28 cellular contexts compared by ENCODE assay signal in the genomic region with DNA sequence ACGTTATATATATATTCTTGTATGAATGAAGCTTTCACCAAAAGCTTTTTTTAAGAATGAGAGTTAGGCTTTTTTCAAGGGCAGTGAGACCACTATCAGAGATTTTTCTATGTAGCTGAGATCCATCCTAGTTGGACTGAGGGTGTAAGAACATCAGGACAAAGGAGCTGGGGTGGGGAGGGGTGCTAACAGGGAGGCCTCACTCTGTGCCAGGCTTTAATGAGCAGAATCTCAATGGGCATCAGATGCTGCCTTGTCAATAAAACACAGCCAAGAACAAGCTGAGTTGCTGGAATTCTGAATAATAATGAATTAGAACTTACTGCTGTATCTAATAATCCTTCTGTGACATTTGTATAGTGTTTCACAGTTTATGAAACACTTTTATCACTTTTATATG. TPM values are rescaled to one million over a fixed set of nuclear protein-coding genes. Genes with fewer than 3 reads are reported as not detected.
DNase-seq lines count a peak whose midpoint lies in the region; ATAC-seq, FAIRE-seq and TF ChIP-seq lines count a peak whose summit lies in the region.
"Had no signal": no experiment of that assay in that cellular context is flagged by ENCODE, and none has a peak within 500 bp of the region (broad histone marks: within the 10 kb centered on the region; RNA-seq: fewer than 3 reads in every experiment).

No MANE protein-coding gene starts in this region.

- H3K27ac ChIP-seq in endodermal cell (ENCODE audit: low read depth, low read length) (peak overlapping the region; percentile 68), prostate gland (peak overlapping the region; percentile 40 to 78), body of pancreas (peak overlapping the region in 2 of 4 donors; percentile 7 to 26), A673 (ENCODE audit: low read depth, low read length, poor library complexity, severe bottlenecking) (no peak overlapping the region)
- H3K27ac ChIP-seq: GM23248, right atrium auricular region, spleen, WERI-Rb-1 had no signal

- no peak overlapping the region for H3K9ac ChIP-seq in endodermal cell (ENCODE audit: extremely low read depth, low read length, poor library complexity, severe bottlenecking)
- H3K9ac ChIP-seq: GM23248 had no signal

- H3K9me3 ChIP-seq in Caco-2 (peaks cover 5% of the 10 kb centered on the region), endodermal cell (ENCODE audit: control insufficient read depth, low read length) (peaks cover 13% of the 10 kb centered on the region), prostate gland (no peaks in the 10 kb centered on the region), body of pancreas (no peaks in the 10 kb centered on the region), A673 (ENCODE audit: low read depth, low read length, poor library complexity, severe bottlenecking) (no peaks in the 10 kb centered on the region)
- H3K9me3 ChIP-seq: right atrium auricular region had no signal

- H3K4me3 ChIP-seq in Caco-2 (ENCODE audit: low read depth, low read length) (no peak overlapping the region), endodermal cell (ENCODE audit: low read length) (no peak overlapping the region), prostate gland (no peak overlapping the region), body of pancreas (no peak overlapping the region), A673 (ENCODE audit: low read depth, low read length, poor library complexity, severe bottlenecking) (no peak overlapping the region)
- H3K4me3 ChIP-seq: GM23248, K562, right atrium auricular region, spleen had no signal

- no CpG with 5 or more reads among the region's 1 CpG for WGBS in endodermal cell (ENCODE audit: insufficient coverage in 1 of 2, insufficient read length in 1 of 2), 2 experiments
- WGBS in prostate gland, result 41% methylated on average over 1 of the region's 1 CpG
- WGBS in body of pancreas, 2 donors, result 84% methylated on average over 1 of the region's 1 CpG

- H3K27ac Mint-ChIP-seq in Caco-2 (ENCODE audit: unreplicated experiment) (peak overlapping the region; percentile 98), endodermal cell (no peak overlapping the region)
- H3K27ac Mint-ChIP-seq: activated naive CD4-positive, alpha-beta T cell treated with anti-CD3 and anti-CD28 coated beads, Interleukin-2, amount 50 U/mL, for 24 hours; activated T-helper 1 cell treated with anti-CD3 and anti-CD28 coated beads, Interleukin-12 subunit alpha, Interleukin-12 subunit beta, Interleukin-2, Interleukin-4 antibody, amounts not matched to agents 30 ng/mL and 10 ng/mL and 1 ng/mL, durations not matched to agents 14 hours and 24 hours and 36 hours had no signal

- ATAC-seq in body of pancreas, result no peak
- ATAC-seq: K562; left cardiac atrium; naive thymus-derived CD4-positive, alpha-beta T cell; stimulated activated naive B cell treated with anti-CD40 and anti-IgM and Interleukin-4, amounts not matched to agents 10 μg/mL and 1 μg/mL and 100 μg/mL, for 72 hours had no signal

- H3K4me1 ChIP-seq in Caco-2 (peaks cover 41% of the 10 kb centered on the region), endodermal cell (ENCODE audit: control insufficient read depth, insufficient read depth, low read length) (peaks cover 13% of the 10 kb centered on the region), prostate gland (replicated peaks) (peaks cover 9% of the 10 kb centered on the region), body of pancreas (peaks cover 42% of the 10 kb centered on the region), A673 (ENCODE audit: insufficient read depth, low read length, poor library complexity, severe bottlenecking) (peaks cover 8% of the 10 kb centered on the region)
- H3K4me1 ChIP-seq: right atrium auricular region had no signal

- no peaks in the 10 kb centered on the region for H3K27me3 ChIP-seq in Caco-2 (replicated peaks; ENCODE audit: control insufficient read depth, insufficient read depth, low read length)
- H3K27me3 ChIP-seq in endodermal cell (ENCODE audit: control insufficient read depth, insufficient read depth, low read length, poor library complexity, severe bottlenecking), result no peaks in the 10 kb centered on the region
- H3K27me3 ChIP-seq in prostate gland (replicated peaks; ENCODE audit: insufficient read depth), result no peaks in the 10 kb centered on the region
- H3K27me3 ChIP-seq in body of pancreas, result no peaks in the 10 kb centered on the region
- no peaks in the 10 kb centered on the region for H3K27me3 ChIP-seq in A673 (replicated peaks; ENCODE audit: insufficient read depth, low read depth, low read length, poor library complexity)
- H3K27me3 ChIP-seq: right atrium auricular region, spleen had no signal

- intact Hi-C loops in Caco-2 (cut with micrococcal nuclease; ENCODE audit: unreplicated experiment) (no loop called here), prostate gland (cut with DNase I) (no loop called here), body of pancreas (cut with DNase I) (no loop called here), A673 (cut with micrococcal nuclease; ENCODE audit: unreplicated experiment) (no loop called here)

- DNase-seq in Caco-2 (no peak), NCI-H524 (lab: John Stamatoyannopoulos, UW) (peak; percentile 24 to 67), endodermal cell (no peak), prostate gland (ENCODE audit: low spot score) (no peak), body of pancreas (no peak), A673 (ENCODE audit: low spot score) (no peak), GM19239 (ENCODE audit: insufficient read length, low spot score) (no peak), SHP77 (lab: John Stamatoyannopoulos, UW) (no peak)
- DNase-seq: activated CD4-positive, alpha-beta T cell treated with anti-CD3 and anti-CD28 coated beads, Interleukin-2, amount 50 U/mL, for 1 hour; CD4-positive, CD25-positive, alpha-beta regulatory T cell; dermis blood vessel endothelial cell; DMS153; GM23248; left cardiac atrium; mesenchymal stem cell; naive thymus-derived CD4-positive, alpha-beta T cell; NCI-H1417 treated with DMSO at 0.1 percent for 48 hours; NCI-H748 treated with DMSO at 0.1 percent for 48 hours; spleen; stimulated activated CD4-positive, alpha-beta T cell treated with anti-CD3 and anti-CD28 coated beads, Interleukin-4, amount 100 ng/mL, for 1 hour; stimulated activated naive B cell treated with anti-CD40 and anti-IgM and Interleukin-4, amounts not matched to agents 10 μg/mL and 1 μg/mL and 100 μg/mL, for 72 hours; WERI-Rb-1 had no signal

- BruUV-seq in Caco-2 (replicated peaks; lab: Mats Ljungman, UMichigan) (no TSS peak), A673 (replicated peaks; lab: Mats Ljungman, UMichigan) (no TSS peak)

- no peak overlapping the region for H3K4me3 Mint-ChIP-seq in Caco-2 (ENCODE audit: unreplicated experiment)
- H3K4me3 Mint-ChIP-seq in endodermal cell, result no peak overlapping the region
- H3K4me3 Mint-ChIP-seq: activated naive CD4-positive, alpha-beta T cell treated with anti-CD3 and anti-CD28 coated beads, Interleukin-2, amount 50 U/mL, for 24 hours; activated T-helper 1 cell treated with anti-CD3 and anti-CD28 coated beads, Interleukin-12 subunit alpha, Interleukin-12 subunit beta, Interleukin-2, Interleukin-4 antibody, amounts not matched to agents 30 ng/mL and 10 ng/mL and 1 ng/mL, durations not matched to agents 14 hours and 24 hours and 36 hours; CD4-positive, CD25-positive, alpha-beta regulatory T cell; naive thymus-derived CD4-positive, alpha-beta T cell; stimulated activated naive B cell treated with anti-CD40 and anti-IgM and Interleukin-4, amounts not matched to agents 10 μg/mL and 1 μg/mL and 100 μg/mL, for 72 hours; T-helper 2 cell treated with Interferon-gamma antibody and Interleukin-4, amounts not matched to agents 5 μg/mL and 100 μg/mL, for 36 hours had no signal

- H3K36me3 ChIP-seq in Caco-2 (ENCODE audit: control insufficient read depth, insufficient read depth, low read length) (no peaks in the 10 kb centered on the region), endodermal cell (ENCODE audit: control insufficient read depth, insufficient read depth, low read length) (no peaks in the 10 kb centered on the region), prostate gland (no peaks in the 10 kb centered on the region), body of pancreas (replicated peaks in 1 of 2; ENCODE audit: insufficient read depth in 1 of 2, low read depth in 2 of 2) (no peaks in the 10 kb centered on the region), A673 (ENCODE audit: insufficient read depth, low read length, poor library complexity, severe bottlenecking) (no peaks in the 10 kb centered on the region)
- H3K36me3 ChIP-seq: right atrium auricular region, spleen, WERI-Rb-1 had no signal

- H3K27me3 Mint-ChIP-seq in Caco-2 (ENCODE audit: insufficient read depth, unreplicated experiment) (no peaks in the 10 kb centered on the region), endodermal cell (ENCODE audit: insufficient read depth) (no peaks in the 10 kb centered on the region)
- H3K27me3 Mint-ChIP-seq: activated naive CD4-positive, alpha-beta T cell treated with anti-CD3 and anti-CD28 coated beads, Interleukin-2, amount 50 U/mL, for 24 hours had no signal

- CTCF ChIA-PET in Caco-2 (lab: Charles Lee) (interaction anchor here (0.7 to 1.1 kb wide), 3 partner anchors 21 to 149 kb away, joined by 3 to 5 read pairs (median 4); no protein-coding TSS in a partner anchor), A673 (lab: Charles Lee) (interaction anchor here (0.5 kb wide), 1 partner anchor 977 kb away, joined by 14 read pairs; no protein-coding TSS in a partner anchor)

- H3K9me3 Mint-ChIP-seq in Caco-2 (ENCODE audit: unreplicated experiment) (no peaks in the 10 kb centered on the region), endodermal cell (peaks cover 22% of the 10 kb centered on the region)
- H3K9me3 Mint-ChIP-seq: activated naive CD4-positive, alpha-beta T cell treated with anti-CD3 and anti-CD28 coated beads, Interleukin-2, amount 50 U/mL, for 24 hours; activated T-helper 1 cell treated with anti-CD3 and anti-CD28 coated beads, Interleukin-12 subunit alpha, Interleukin-12 subunit beta, Interleukin-2, Interleukin-4 antibody, amounts not matched to agents 30 ng/mL and 10 ng/mL and 1 ng/mL, durations not matched to agents 14 hours and 24 hours and 36 hours; CD4-positive, CD25-positive, alpha-beta regulatory T cell; stimulated activated naive B cell treated with anti-CD40 and anti-IgM and Interleukin-4, amounts not matched to agents 10 μg/mL and 1 μg/mL and 100 μg/mL, for 72 hours; T-helper 2 cell treated with Interferon-gamma antibody and Interleukin-4, amounts not matched to agents 5 μg/mL and 100 μg/mL, for 36 hours had no signal

- TF ChIP-seq POLR2A in prostate gland (IDR thresholded peaks at IDR 0.05), result no peak
- TF ChIP-seq POLR2A in body of pancreas (IDR thresholded peaks at IDR 0.05), result no peak

- TF ChIP-seq CTCF in Caco-2 (IDR thresholded peaks at IDR 0.05; ENCODE audit: insufficient read depth in 1 of 2, low read depth in 1 of 2, low read length in 1 of 2, severe bottlenecking in 1 of 2, unreplicated experiment in 1 of 2), result no peak
- TF ChIP-seq CTCF in endodermal cell (conservative IDR thresholded peaks at IDR 0.05), result no peak
- no peak for TF ChIP-seq CTCF in prostate gland (IDR thresholded peaks at IDR 0.05)
- TF ChIP-seq CTCF in body of pancreas (IDR thresholded peaks at IDR 0.05), result no peak
- TF ChIP-seq CTCF in A673 (conservative IDR thresholded peaks at IDR 0.05; ENCODE audit: low read depth, low read length), result no peak

- H3K4me1 Mint-ChIP-seq in Caco-2 (ENCODE audit: low read depth, unreplicated experiment), result peaks cover 32% of the 10 kb centered on the region
- H3K4me1 Mint-ChIP-seq in endodermal cell, result peaks cover 48% of the 10 kb centered on the region

- POLR2A ChIA-PET in Caco-2 (lab: Charles Lee) (interaction anchor here (0.6 to 0.9 kb wide), 2 partner anchors 41 to 96 kb away, joined by 3 to 4 read pairs; no protein-coding TSS in a partner anchor), A673 (lab: Charles Lee; ENCODE audit: low non-redundant PET) (no interaction called here)

- H3K36me3 Mint-ChIP-seq in Caco-2 (ENCODE audit: insufficient read depth, unreplicated experiment) (peaks cover 22% of the 10 kb centered on the region), endodermal cell (ENCODE audit: low read depth) (peaks cover 6% of the 10 kb centered on the region)
- H3K36me3 Mint-ChIP-seq: activated naive CD4-positive, alpha-beta T cell treated with anti-CD3 and anti-CD28 coated beads, Interleukin-2, amount 50 U/mL, for 24 hours; CD4-positive, CD25-positive, alpha-beta regulatory T cell; stimulated activated naive B cell treated with anti-CD40 and anti-IgM and Interleukin-4, amounts not matched to agents 10 μg/mL and 1 μg/mL and 100 μg/mL, for 72 hours had no signal

- FAIRE-seq in GM19239 (lab: Jason Lieb, UNC), result no peak
- FAIRE-seq: endothelial cell of umbilical vein, K562 had no signal

RNA-seq across cellular contexts. Expression of gene USP3, which starts 41.4 kb away (rescaled TPM):
- total RNA-seq in Caco-2 (2022), result 54.2 and 58.6 TPM in 2 replicates
- total RNA-seq in endodermal cell, result 10 to 100 TPM; 51.5 to 52.5 TPM
- 64.2 TPM for polyA plus RNA-seq in endodermal cell (2013, experiment 1 of 2)
- 62.6 TPM for polyA plus RNA-seq in endodermal cell (2013, experiment 2 of 2)
- 10 to 100 TPM; 44.2 to 45.8 TPM for total RNA-seq in prostate gland
- total RNA-seq in body of pancreas, result 10 to 100 TPM; 48.8 to 50.1 TPM
- total RNA-seq in A673 (2021), result 65.3 and 76.7 TPM in 2 replicates

Comparison
In these comparisons a context has a peak if more than half of its experiments do, and no peak if none do; other contexts are left out.
1. DNase-seq: peak in NCI-H524 (2 of 2); none in Caco-2 (0 of 2), endodermal cell (single experiment), prostate gland (single experiment), body of pancreas (0 of 4), A673 (single experiment), GM19239 (single experiment) and SHP77 (0 of 2).